ENCODE assay signal across 6 cellular contexts in the genomic region with DNA sequence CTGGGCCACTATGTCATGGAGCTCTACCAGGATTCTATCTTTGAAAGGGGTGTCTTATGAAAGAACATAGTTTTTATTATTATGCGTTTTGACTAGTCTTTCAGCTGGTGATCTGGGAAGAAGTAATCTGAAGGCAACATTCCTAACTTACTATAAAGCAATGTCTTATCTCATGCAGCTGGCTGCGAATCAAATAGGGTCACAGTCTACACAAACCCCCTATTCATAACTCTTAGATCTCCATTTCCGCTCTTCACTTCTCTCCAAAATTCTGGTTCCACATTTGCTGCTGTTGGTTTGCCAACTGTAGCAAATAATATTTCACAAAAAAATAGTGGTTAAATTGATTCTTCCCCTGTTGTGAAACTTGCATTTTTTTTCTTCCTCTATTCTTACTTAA.
"Had no signal": no experiment of that assay in that cellular context is flagged by ENCODE, and none has a peak within 500 bp of the region (broad histone marks: within the 10 kb centered on the region; RNA-seq: fewer than 3 reads in every experiment).

No MANE protein-coding gene starts in this region.

- ATAC-seq: GM23338, K562 had no signal

- H3K9me3 Mint-ChIP-seq: H9 had no signal

- H3K4me3 Mint-ChIP-seq: GM23338, H9 had no signal

- H3K4me3 ChIP-seq: GM23338, K562 had no signal

- H3K4me2 ChIP-seq: GM23338 had no signal

- H2AFZ ChIP-seq: GM23338 had no signal

- DNase-seq: H9, HCEC 1CT, IMR-90, KG1 had no signal

- H3K27ac Mint-ChIP-seq: GM23338, H9 had no signal
